In genomic region chr10:35420827-35421552, GRCh38 we compare ENCODE assay signal across 11 cellular contexts.
A peak's percentile ranks its signal among the peaks of the same experiment; 100 is the strongest.
DNase-seq lines count a peak whose midpoint lies in the region; ATAC-seq and TF ChIP-seq lines count a peak whose summit lies in the region.
"Had no signal": no experiment of that assay in that cellular context is flagged by ENCODE, and none has a peak within 500 bp of the region (broad histone marks: within the 10 kb centered on the region; RNA-seq: fewer than 3 reads in every experiment).

No MANE protein-coding gene starts in this region.

- H3K36me3 ChIP-seq in adrenal gland (replicated peaks in 1 of 2) (no peaks in the 10 kb centered on the region), left ventricle myocardium inferior (no peaks in the 10 kb centered on the region)
- H3K36me3 ChIP-seq: BE2C had no signal

- no peak for ATAC-seq in HG03159 (IDR thresholded peaks at IDR 0.05; ENCODE audit: unreplicated experiment)

- H3K4me3 ChIP-seq in adrenal gland: no peak overlapping the region
- peak overlapping the region; percentile 2 for H3K4me3 ChIP-seq in left ventricle myocardium inferior

- H3K4me1 Mint-ChIP-seq in Calu3 (ENCODE audit: low read depth, unreplicated experiment): peaks cover 29% of the 10 kb centered on the region

- CTCF ChIA-PET in Calu3 (lab: Charles Lee): interaction anchor here (0.6 to 0.8 kb wide), 2 partner anchors 8 to 18 kb away, joined by 4 read pairs; no protein-coding TSS in a partner anchor

- no peaks in the 10 kb centered on the region for H3K9me3 Mint-ChIP-seq in Calu3 (ENCODE audit: low read depth, unreplicated experiment)

- no peaks in the 10 kb centered on the region for H3K27me3 Mint-ChIP-seq in Calu3 (ENCODE audit: unreplicated experiment)

- peak overlapping the region in 4 of 5 donors; percentile 59 to 82 (median 71) for H3K27ac ChIP-seq in adrenal gland
- peak overlapping the region; percentile 73 for H3K27ac ChIP-seq in left ventricle myocardium inferior (replicated peaks)

- no peaks in the 10 kb centered on the region for H3K27me3 ChIP-seq in adrenal gland
- H3K27me3 ChIP-seq in left ventricle myocardium inferior (ENCODE audit: low read depth): no peaks in the 10 kb centered on the region
- H3K27me3 ChIP-seq: BE2C had no signal

- no peaks in the 10 kb centered on the region for H3K36me3 Mint-ChIP-seq in Calu3 (ENCODE audit: insufficient read depth, unreplicated experiment)

- H3K4me1 ChIP-seq in adrenal gland (replicated peaks in 1 of 2): peaks cover 21 to 57% of the 10 kb centered on the region in 2 donors
- peaks cover 98% of the 10 kb centered on the region for H3K4me1 ChIP-seq in left ventricle myocardium inferior
- H3K4me1 ChIP-seq: BE2C had no signal

- intact Hi-C loops in Calu3 (cut with micrococcal nuclease; ENCODE audit: unreplicated experiment) (loop anchor here (5.0 kb wide), 1 partner anchor 89 kb away; no protein-coding TSS in a partner anchor), adrenal gland (cut with DNase I) (no loop called here), left ventricle myocardium inferior (cut with micrococcal nuclease) (no loop called here)

- TF ChIP-seq POLR2A in adrenal gland (IDR thresholded peaks at IDR 0.05): no peak

- no peak for DNase-seq in Calu3
- no peak for DNase-seq in adrenal gland
- no peak for DNase-seq in left ventricle myocardium inferior
- DNase-seq in renal cortical epithelial cell (ENCODE audit: low read depth): peak; percentile 24
- DNase-seq in NCI-H128 (lab: John Stamatoyannopoulos, UW; ENCODE audit: unreplicated experiment): no peak
- no peak for DNase-seq in NCI-H1105 treated with DMSO at 0.1 percent for 48 hours (lab: John Stamatoyannopoulos, UW)
- DNase-seq in activated gamma-delta T cell treated with Interleukin-2 at 50 U/mL for 16 hours: no peak
- DNase-seq: NCI-H82; stimulated activated CD4-positive, alpha-beta T cell treated with anti-CD3 and anti-CD28 coated beads, Interleukin-4, amount 100 ng/mL, for 1 hour had no signal

- TF ChIP-seq CTCF in Calu3 (IDR thresholded peaks at IDR 0.05; ENCODE audit: unreplicated experiment) (no peak), adrenal gland (IDR thresholded peaks at IDR 0.05) (no peak), left ventricle myocardium inferior (IDR thresholded peaks at IDR 0.05; ENCODE audit: borderline replicate concordance) (no peak)

- H3K9me3 ChIP-seq in adrenal gland (replicated peaks in 1 of 3) (no peaks in the 10 kb centered on the region), left ventricle myocardium inferior (replicated peaks) (no peaks in the 10 kb centered on the region)
- H3K9me3 ChIP-seq: BE2C had no signal

- no TSS peak for BruUV-seq in Calu3 (replicated peaks; lab: Mats Ljungman, UMichigan)

- 91 to 95% (median 93%) methylated on average over 11 of the region's 11 CpGs for WGBS in adrenal gland, 4 donors

- no peak overlapping the region for H3K4me3 Mint-ChIP-seq in Calu3 (ENCODE audit: low read depth, unreplicated experiment)

- peak overlapping the region; percentile 24 for H3K27ac Mint-ChIP-seq in Calu3 (ENCODE audit: unreplicated experiment)
